ENCODE assay signal across 21 cellular contexts in genomic region chr5:126455728-126456127, GRCh38. TPM values are rescaled to one million over a fixed set of nuclear protein-coding genes. Genes with fewer than 3 reads are reported as not detected.
DNase-seq lines count a peak whose midpoint lies in the region; ATAC-seq, FAIRE-seq and TF ChIP-seq lines count a peak whose summit lies in the region.
"Had no signal": no experiment of that assay in that cellular context is flagged by ENCODE, and none has a peak within 500 bp of the region (broad histone marks: within the 10 kb centered on the region; RNA-seq: fewer than 3 reads in every experiment).

No MANE protein-coding gene starts in this region.

- peaks cover 26% of the 10 kb centered on the region for H3K36me3 Mint-ChIP-seq in MCF 10A (ENCODE audit: insufficient read depth, unreplicated experiment)

- no peak for TF ChIP-seq CTCF in MCF 10A (IDR thresholded peaks at IDR 0.05; ENCODE audit: unreplicated experiment)
- TF ChIP-seq CTCF in breast epithelium (IDR thresholded peaks at IDR 0.05) = no peak
- no peak for TF ChIP-seq CTCF in mucosa of descending colon (IDR thresholded peaks at IDR 0.05)
- TF ChIP-seq CTCF in GM13976 (IDR thresholded peaks at IDR 0.05; ENCODE audit: borderline replicate concordance, control extremely low read depth, extremely low read depth, insufficient read depth, missing control alignments) = no peak

- DNase-seq in MCF 10A (ENCODE audit: unreplicated experiment) (no peak), breast epithelium (ENCODE audit: low spot score in 2 of 2) (no peak), mucosa of descending colon (no peak), GM13976 (ENCODE audit: low spot score) (no peak), NCI-H524 treated with DMSO at 0.1 percent for 48 hours (lab: John Stamatoyannopoulos, UW) (no peak), GM19238 (ENCODE audit: insufficient read length, low spot score) (no peak), SHP77 (lab: John Stamatoyannopoulos, UW) (no peak)
- DNase-seq: 8988T, COR-L47, NCI-H1092, NCI-H2227 treated with DMSO at 0.1 percent for 48 hours, NCI-H526, RPMI8226 had no signal

- intact Hi-C loops in MCF 10A (cut with micrococcal nuclease) (no loop called here), breast epithelium (cut with DNase I; ENCODE audit: low total_unique reads) (no loop called here), mucosa of descending colon (cut with DNase I, micrococcal nuclease) (no loop called here)

- POLR2A ChIA-PET in MCF 10A (lab: Yijun Ruan, JAX) = interaction anchor here (0.6 to 1.6 kb wide), 6 partner anchors 8 to 1172 kb away, joined by 3 to 6 read pairs (median 3); partner anchors contain the start of gene GRAMD2B

- no peak overlapping the region for H3K4me3 ChIP-seq in breast epithelium
- no peak overlapping the region for H3K4me3 ChIP-seq in mucosa of descending colon
- H3K4me3 ChIP-seq: BLaER1 treated with 17β-estradiol and CSF1 and Interleukin-3, amounts not matched to agents 10 nM and 100 nM; K562; SJSA1 had no signal

- CTCF ChIA-PET in MCF 10A (lab: Yijun Ruan, JAX) = interaction anchor here (0.6 to 1.1 kb wide), 3 partner anchors 8 to 81 kb away, joined by 3 to 5 read pairs (median 3); no protein-coding TSS in a partner anchor

- no peaks in the 10 kb centered on the region for H3K36me3 ChIP-seq in breast epithelium
- H3K36me3 ChIP-seq in mucosa of descending colon (ENCODE audit: low read depth) = no peaks in the 10 kb centered on the region
- H3K36me3 ChIP-seq: BLaER1 treated with 17β-estradiol and CSF1 and Interleukin-3, amounts not matched to agents 10 nM and 100 nM had no signal

- H3K27me3 ChIP-seq in breast epithelium = no peaks in the 10 kb centered on the region
- H3K27me3 ChIP-seq: BLaER1 treated with 17β-estradiol and CSF1 and Interleukin-3, amounts not matched to agents 10 nM and 100 nM; SJSA1 had no signal

- H3K4me1 Mint-ChIP-seq in MCF 10A (ENCODE audit: insufficient read depth, unreplicated experiment) = peaks cover 26% of the 10 kb centered on the region

- H3K9me3 Mint-ChIP-seq in MCF 10A (ENCODE audit: unreplicated experiment) = no peaks in the 10 kb centered on the region

- peak overlapping the region; percentile 28 for H3K27ac Mint-ChIP-seq in MCF 10A (ENCODE audit: low read depth, unreplicated experiment)

- in situ Hi-C loops in GM13976 (cut with MboI; ENCODE audit: low sequenced_read_pairs, unreplicated experiment) = no loop called here

- H3K9me3 ChIP-seq in breast epithelium (no peaks in the 10 kb centered on the region), mucosa of descending colon (no peaks in the 10 kb centered on the region)
- H3K9me3 ChIP-seq: BLaER1 treated with 17β-estradiol and CSF1 and Interleukin-3, amounts not matched to agents 10 nM and 100 nM; SJSA1 had no signal

- peak; percentile 5 for FAIRE-seq in colon (lab: Jason Lieb, UNC)
- FAIRE-seq: GM18507, K562 had no signal

- peak; percentile 64 for ATAC-seq in mucosa of descending colon
- ATAC-seq: HCT116, K562 had no signal

- H3K27me3 Mint-ChIP-seq in MCF 10A (ENCODE audit: insufficient read depth, unreplicated experiment) = no peaks in the 10 kb centered on the region

- H3K27ac ChIP-seq in breast epithelium = peak overlapping the region in 1 of 2 donors; percentile 49
- H3K27ac ChIP-seq: BLaER1 treated with 17β-estradiol and CSF1 and Interleukin-3, amounts not matched to agents 10 nM and 100 nM; HL-60; SJSA1 had no signal

- no TSS peak for BruUV-seq in MCF 10A (replicated peaks; lab: Mats Ljungman, UMichigan)

- H3K4me3 Mint-ChIP-seq in MCF 10A (ENCODE audit: unreplicated experiment) = no peak overlapping the region

- TF ChIP-seq POLR2A in breast epithelium (IDR thresholded peaks at IDR 0.05) = no peak

- H3K4me1 ChIP-seq in breast epithelium = peaks cover 0 to under 1% of the 10 kb centered on the region in 2 donors
- H3K4me1 ChIP-seq in mucosa of descending colon (ENCODE audit: low read depth) = peaks cover 3% of the 10 kb centered on the region

RNA-seq across cellular contexts. Expression of gene GRAMD2B, which starts 32.5 kb away (rescaled TPM):
- total RNA-seq in MCF 10A (2022) = 7.1 and 11.1 TPM in 2 replicates
- total RNA-seq in breast epithelium = 100 to 1,000 TPM in 2 of 3 donors, 10 to 100 TPM in 1; 38.1 to 206 (median 103) TPM
- total RNA-seq in mucosa of descending colon = 10 to 100 TPM; 44.8 to 83.3 (median 55.6) TPM
- total RNA-seq: OCI-LY7 had no signal
